8 cellular contexts compared by ENCODE assay signal in genomic region chr18:31498450-31499156, GRCh38. TPM values are rescaled to one million over a fixed set of nuclear protein-coding genes. Genes with fewer than 3 reads are reported as not detected.
DNase-seq lines count a peak whose midpoint lies in the region; ATAC-seq, FAIRE-seq and TF ChIP-seq lines count a peak whose summit lies in the region.

No MANE protein-coding gene starts in this region.

- no peaks in the 10 kb centered on the region for H3K9me3 ChIP-seq in A549
- no peaks in the 10 kb centered on the region for H3K9me3 ChIP-seq in muscle layer of colon (ENCODE audit: low read length)

- H3K4me3 ChIP-seq in A549: peak overlapping the region; percentile 96
- peak overlapping the region; percentile 61 to 63 for H3K4me3 ChIP-seq in muscle layer of colon (ENCODE audit: low read depth in 1 of 2, low read length in 2 of 2)

- no peaks in the 10 kb centered on the region for H3K27me3 Mint-ChIP-seq in chondrocyte (ENCODE audit: low read depth)

- TF ChIP-seq EP300 in A549 (IDR thresholded peaks at IDR 0.05) (no peak), Ishikawa (IDR thresholded peaks at IDR 0.05; ENCODE audit: borderline replicate concordance) (no peak)

- no peaks in the 10 kb centered on the region for H3K36me3 Mint-ChIP-seq in chondrocyte (ENCODE audit: low read depth)

- H3K27ac ChIP-seq in A549: peak overlapping the region; percentile 87 to 98
- no peak overlapping the region for H3K27ac ChIP-seq in muscle layer of colon (ENCODE audit: low read depth, low read length)
- H3K27ac ChIP-seq in substantia nigra (ENCODE audit: low read depth, low read length, poor library complexity, severe bottlenecking): no peak overlapping the region

- POLR2A ChIA-PET in A549 (lab: Yijun Ruan, JAX): no interaction called here

- H3K4me1 ChIP-seq in A549 (peaks cover 11% of the 10 kb centered on the region; the same call in 1 of the 3 replicates), muscle layer of colon (ENCODE audit: insufficient read depth, low read length) (peaks cover 9% of the 10 kb centered on the region)

- no peak for FAIRE-seq in A549 (lab: Jason Lieb, UNC)

- peaks cover 8% of the 10 kb centered on the region for H3K4me1 Mint-ChIP-seq in chondrocyte (ENCODE audit: low read depth)

- no peak for TF ChIP-seq POLR2A in A549 (IDR thresholded peaks at IDR 0.05; ENCODE audit: low read length)

- no peak overlapping the region for H3K9ac ChIP-seq in muscle layer of colon (ENCODE audit: low read length)

- ATAC-seq in A549 (peak; percentile 41 to 65; a peak in 5 of 6 replicates), GM19397 (IDR thresholded peaks at IDR 0.05; ENCODE audit: unreplicated experiment) (peak; percentile 14)

- no peaks in the 10 kb centered on the region for H3K9me3 Mint-ChIP-seq in chondrocyte (ENCODE audit: low read depth)

- CTCF ChIA-PET in A549 (lab: Yijun Ruan, JAX): interaction anchor here (2.8 kb wide), 1 partner anchor 11 kb away, joined by 7 read pairs; no protein-coding TSS in a partner anchor

- no peak for DNase-seq in A549 (ENCODE audit: low read depth in 1 of 2, low spot score in 1 of 2)
- no peak for DNase-seq in chondrocyte (ENCODE audit: low spot score)
- DNase-seq in GDM1 (lab: John Stamatoyannopoulos, UW): no peak
- no peak for DNase-seq in NCI-H187 (lab: John Stamatoyannopoulos, UW)
- DNase-seq in substantia nigra (lab: John Stamatoyannopoulos, UW): no peak

- H3K27ac Mint-ChIP-seq in chondrocyte (ENCODE audit: unreplicated experiment): peak overlapping the region; percentile 53

- TF ChIP-seq CTCF in A549 (IDR thresholded peaks at IDR 0.05): no peak
- TF ChIP-seq CTCF in chondrocyte (IDR thresholded peaks at IDR 0.05): no peak

- peaks cover 4 to 8% of the 10 kb centered on the region in 2 donors for H3K27me3 ChIP-seq in muscle layer of colon (ENCODE audit: control insufficient read depth in 1 of 2, insufficient read depth in 2 of 2, low read length in 2 of 2)

- peak overlapping the region; percentile 99 for H3K4me2 ChIP-seq in A549

- under 1% methylated on average over 22 of the region's 25 CpGs for WGBS in A549 (ENCODE audit: missing lambda C conversion rate)

- H3K4me3 Mint-ChIP-seq in chondrocyte (ENCODE audit: unreplicated experiment): peak overlapping the region; percentile 89

- H3K36me3 ChIP-seq in muscle layer of colon (ENCODE audit: insufficient read depth, low read length): no peaks in the 10 kb centered on the region

- TF ChIP-seq RAD21 in A549 (conservative IDR thresholded peaks at IDR 0.05 in 1 of 2, IDR thresholded peaks at IDR 0.05 in 1 of 2) (no peak), Ishikawa (IDR thresholded peaks at IDR 0.05; ENCODE audit: low read depth) (no peak)

TF ChIP-seq in A549, 52 proteins besides CTCF, POLR2A, EP300 and RAD21:
- TF ChIP-seq NPAS2 (CRISPR knock-in tag; IDR thresholded peaks at IDR 0.05; ENCODE audit: borderline replicate concordance) (no peak), KDM5A (IDR thresholded peaks at IDR 0.05) (no peak), TP53 (CRISPR knock-in tag; IDR thresholded peaks at IDR 0.05) (no peak), HOXB5 (CRISPR knock-in tag; IDR thresholded peaks at IDR 0.05) (no peak), ZC3H11A (IDR thresholded peaks at IDR 0.05) (no peak), HOXB13 (CRISPR knock-in tag; IDR thresholded peaks at IDR 0.05; ENCODE audit: low read depth) (no peak), SMC3 (IDR thresholded peaks at IDR 0.05) (no peak), HOXA7 (CRISPR knock-in tag; IDR thresholded peaks at IDR 0.05) (no peak)
- TF ChIP-seq, protein P1, sequence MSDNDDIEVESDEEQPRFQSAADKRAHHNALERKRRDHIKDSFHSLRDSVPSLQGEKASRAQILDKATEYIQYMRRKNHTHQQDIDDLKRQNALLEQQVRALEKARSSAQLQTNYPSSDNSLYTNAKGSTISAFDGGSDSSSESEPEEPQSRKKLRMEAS (IDR thresholded peaks at IDR 0.05): no peak
TF ChIP-seq in A549: peak in this region for 0.

TF ChIP-seq in Ishikawa, 13 proteins besides CTCF, POLR2A, EP300 and RAD21:
- TF ChIP-seq, protein P2, sequence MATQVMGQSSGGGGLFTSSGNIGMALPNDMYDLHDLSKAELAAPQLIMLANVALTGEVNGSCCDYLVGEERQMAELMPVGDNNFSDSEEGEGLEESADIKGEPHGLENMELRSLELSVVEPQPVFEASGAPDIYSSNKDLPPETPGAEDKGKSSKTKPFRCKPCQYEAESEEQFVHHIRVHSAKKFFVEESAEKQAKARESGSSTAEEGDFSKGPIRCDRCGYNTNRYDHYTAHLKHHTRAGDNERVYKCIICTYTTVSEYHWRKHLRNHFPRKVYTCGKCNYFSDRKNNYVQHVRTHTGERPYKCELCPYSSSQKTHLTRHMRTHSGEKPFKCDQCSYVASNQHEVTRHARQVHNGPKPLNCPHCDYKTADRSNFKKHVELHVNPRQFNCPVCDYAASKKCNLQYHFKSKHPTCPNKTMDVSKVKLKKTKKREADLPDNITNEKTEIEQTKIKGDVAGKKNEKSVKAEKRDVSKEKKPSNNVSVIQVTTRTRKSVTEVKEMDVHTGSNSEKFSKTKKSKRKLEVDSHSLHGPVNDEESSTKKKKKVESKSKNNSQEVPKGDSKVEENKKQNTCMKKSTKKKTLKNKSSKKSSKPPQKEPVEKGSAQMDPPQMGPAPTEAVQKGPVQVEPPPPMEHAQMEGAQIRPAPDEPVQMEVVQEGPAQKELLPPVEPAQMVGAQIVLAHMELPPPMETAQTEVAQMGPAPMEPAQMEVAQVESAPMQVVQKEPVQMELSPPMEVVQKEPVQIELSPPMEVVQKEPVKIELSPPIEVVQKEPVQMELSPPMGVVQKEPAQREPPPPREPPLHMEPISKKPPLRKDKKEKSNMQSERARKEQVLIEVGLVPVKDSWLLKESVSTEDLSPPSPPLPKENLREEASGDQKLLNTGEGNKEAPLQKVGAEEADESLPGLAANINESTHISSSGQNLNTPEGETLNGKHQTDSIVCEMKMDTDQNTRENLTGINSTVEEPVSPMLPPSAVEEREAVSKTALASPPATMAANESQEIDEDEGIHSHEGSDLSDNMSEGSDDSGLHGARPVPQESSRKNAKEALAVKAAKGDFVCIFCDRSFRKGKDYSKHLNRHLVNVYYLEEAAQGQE (IDR thresholded peaks at IDR 0.05; ENCODE audit: low read depth): no peak
- TF ChIP-seq USF1 (IDR thresholded peaks at IDR 0.05) (no peak), EGR1 (IDR thresholded peaks at IDR 0.05) (0 out of 2 replicates have a peak, but pooled peaks have one; percentile 13), ZBTB7A (IDR thresholded peaks at IDR 0.05; ENCODE audit: low read depth) (peak; percentile 16; the same call in 1 of the 2 replicates)
- TF ChIP-seq, protein P1 (IDR thresholded peaks at IDR 0.05): no peak; the same call in 1 of the 2 replicates

RNA-seq across cellular contexts. Expression of gene DSG2, which starts 0.6 kb away (rescaled TPM):
- polyA plus RNA-seq in A549 (2011; rRNA removed): 89.5 and 91.7 TPM in 2 replicates
- polyA plus RNA-seq in A549 (2012; cell fraction: cytosol; rRNA removed): 17.7 and 19.7 TPM in 2 replicates
- 13.1 and 15.0 TPM in 2 replicates for polyA plus RNA-seq in A549 (2012; cell fraction: nucleus; rRNA removed)
- 35.9 to 40.0 TPM (median 38.7 TPM) in 3 replicates for polyA plus RNA-seq in A549 (2017; fragmentation: RNase III; extraction: RNeasy Plus Mini Kit Qiagen cat#74134 plus additional on column Dnase treatment)
- polyA minus RNA-seq in A549 (2011; rRNA and poly(A)+ RNA removed): 41.5 and 50.3 TPM in 2 replicates
- 16.1 to 45.0 TPM (median 43.7 TPM) in 3 replicates for total RNA-seq in chondrocyte

RNA-seq across cellular contexts. Expression of gene DSG3, which starts 51.1 kb away (rescaled TPM):
- polyA plus RNA-seq in A549 (2011; rRNA removed) (0.01 and 0.03 TPM in 2 replicates), A549 (2017; fragmentation: RNase III; extraction: RNeasy Plus Mini Kit Qiagen cat#74134 plus additional on column Dnase treatment) (0.01 TPM in 1 of 3 replicates, not detected in the others)
- polyA plus RNA-seq in A549 (2012; cell fraction: cytosol; rRNA removed): 0.01 TPM in 1 of 2 replicates, not detected in the other
- polyA plus RNA-seq in A549 (2012; cell fraction: nucleus; rRNA removed): not detected in 2 replicates
- not detected in 2 replicates for polyA minus RNA-seq in A549 (2011; rRNA and poly(A)+ RNA removed)
- not detected in 3 replicates for total RNA-seq in chondrocyte

Comparison
In these comparisons a context has a peak if more than half of its experiments do, and no peak if none do; other contexts are left out.
1. H3K27ac ChIP-seq: peak in A549 (2 of 2); none in muscle layer of colon (single experiment) and substantia nigra (single experiment).